In the genomic region with DNA sequence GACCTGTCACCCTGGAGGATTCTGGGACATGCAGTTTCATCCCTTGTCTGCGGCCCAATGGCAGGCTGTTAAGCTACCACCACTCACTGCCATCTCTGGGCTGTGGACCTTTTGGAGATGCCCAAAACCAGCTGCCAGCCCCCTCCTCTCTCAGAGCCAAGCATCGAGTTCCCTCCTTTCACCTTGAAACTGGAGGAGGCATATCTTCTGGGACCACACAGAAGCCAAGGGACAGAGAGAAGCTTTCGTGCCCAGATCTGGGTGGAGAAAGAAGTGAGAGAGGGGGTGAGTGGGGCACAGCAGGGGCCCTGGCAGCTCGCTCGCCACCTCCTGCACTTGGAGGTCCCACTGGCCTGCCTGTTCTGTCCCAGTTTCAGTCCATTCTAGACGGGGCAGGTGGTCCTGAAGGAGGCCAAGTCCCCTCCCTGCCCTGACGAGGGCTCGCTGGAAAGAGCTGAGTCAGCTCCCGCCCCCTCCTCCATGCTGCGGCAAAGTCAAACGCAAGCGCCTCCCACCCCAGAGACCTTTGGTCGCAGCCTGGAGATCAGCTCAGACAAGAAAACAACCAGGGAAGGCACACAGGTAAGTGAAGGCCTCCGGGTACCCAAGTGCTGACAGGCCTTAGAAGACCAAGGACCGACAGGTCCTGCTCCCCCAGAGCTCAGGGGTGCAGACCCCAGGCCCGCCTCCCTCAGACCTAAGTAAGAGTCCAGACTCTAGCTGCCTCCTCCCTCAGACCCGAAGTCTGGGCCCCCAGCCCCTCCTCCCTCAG, we compare ENCODE assay signal across 8 cellular contexts. TPM values are rescaled to one million over a fixed set of nuclear protein-coding genes. Genes with fewer than 3 reads are reported as not detected.
DNase-seq lines count a peak whose midpoint lies in the region; ATAC-seq, FAIRE-seq and TF ChIP-seq lines count a peak whose summit lies in the region.

No MANE protein-coding gene starts in this region.

- no peaks in the 10 kb centered on the region for H3K9me3 Mint-ChIP-seq in activated naive CD4-positive, alpha-beta T cell treated with anti-CD3 and anti-CD28 coated beads, Interleukin-2, amount 10 ng/mL, durations not matched to agents 7 days and 5 days

- TF ChIP-seq RAD21 in K562 (CRISPR knock-in tag; conservative IDR thresholded peaks at IDR 0.05 in 1 of 2, IDR thresholded peaks at IDR 0.05 in 1 of 2) (no peak), liver (IDR thresholded peaks at IDR 0.05) (peak in 1 of 2 donors; percentile 15)

- no peak overlapping the region for H3K4me3 Mint-ChIP-seq in activated naive CD4-positive, alpha-beta T cell treated with anti-CD3 and anti-CD28 coated beads, Interleukin-2, amount 10 ng/mL, durations not matched to agents 7 days and 5 days

- peak; percentile 92 for FAIRE-seq in K562 (lab: Jason Lieb, UNC)

- peak; percentile 70 for ATAC-seq in K562

- peaks cover 1% of the 10 kb centered on the region for H3K27me3 Mint-ChIP-seq in activated naive CD4-positive, alpha-beta T cell treated with anti-CD3 and anti-CD28 coated beads, Interleukin-2, amount 10 ng/mL, durations not matched to agents 7 days and 5 days

- H3K27me3 ChIP-seq in H7 (ENCODE audit: control insufficient read depth, insufficient read depth, low read length): peaks cover 6% of the 10 kb centered on the region; the same call in 1 of the 2 replicates
- H3K27me3 ChIP-seq in K562 (ENCODE audit: control insufficient read depth in 2 of 2, insufficient read depth in 2 of 2, low read length in 2 of 2): no peaks in the 10 kb centered on the region
- no peaks in the 10 kb centered on the region for H3K27me3 ChIP-seq in liver (ENCODE audit: control insufficient read depth in 4 of 4, insufficient read depth in 4 of 4, low read length in 3 of 4)

- in situ Hi-C loops in ACHN (cut with HindIII; ENCODE audit: low pct_ligation_motif_present, low pct_unique_long_range_greater_than_20kb, low sequenced_read_pairs) (no loop called here), K562 (cut with MboI) (no loop called here)

- H2AFZ ChIP-seq in K562 (ENCODE audit: low read depth, low read length): no peak overlapping the region

- 0 out of 2 replicates have a peak, but pooled peaks cover 3% of the 10 kb centered on the region for H4K20me1 ChIP-seq in K562 (replicated peaks; ENCODE audit: control insufficient read depth, insufficient read depth, low read length)

- H3K9ac ChIP-seq in K562 (ENCODE audit: insufficient read depth in 1 of 2, low read depth in 2 of 2, low read length in 2 of 2) (peak overlapping the region; percentile 47 to 86; a peak in 3 of 4 replicates), liver (ENCODE audit: low read depth in 1 of 2, low read length in 2 of 2) (peak overlapping the region; percentile 12 to 82)

- DNase-seq in ACHN: peak; percentile 35
- DNase-seq in H7: peak; percentile 86
- peak; percentile 46 to 75 (median 60) for DNase-seq in K562 (ENCODE audit: extremely low read depth in 1 of 4, low spot score in 3 of 4)
- no peak for DNase-seq in NCI-H524 (lab: John Stamatoyannopoulos, UW)
- no peak for DNase-seq in SIG-M5 treated with dmso at 0.1 percent for 504 hours (lab: John Stamatoyannopoulos, UW; ENCODE audit: unreplicated experiment)
- no peak for DNase-seq in activated naive CD4-positive, alpha-beta T cell treated with anti-CD3 and anti-CD28 coated beads, Interleukin-2, amount 10 ng/mL, durations not matched to agents 7 days and 5 days
- DNase-seq in NCI-H1436 treated with DMSO at 0.1 percent for 48 hours (lab: John Stamatoyannopoulos, UW): no peak

- H3K4me1 ChIP-seq in K562 (replicated peaks in 1 of 2; ENCODE audit: control insufficient read depth in 2 of 2, insufficient read depth in 2 of 2, low read length in 2 of 2) (peaks cover 24 to 50% of the 10 kb centered on the region in 2 experiments), liver (ENCODE audit: control insufficient read depth in 4 of 4, insufficient read depth in 4 of 4, low read length in 3 of 4) (peaks cover 2 to 46% (median 34%) of the 10 kb centered on the region in 4 donors)

- no peak overlapping the region for H3K27ac Mint-ChIP-seq in activated naive CD4-positive, alpha-beta T cell treated with anti-CD3 and anti-CD28 coated beads, Interleukin-2, amount 10 ng/mL, durations not matched to agents 7 days and 5 days

- peaks cover 53% of the 10 kb centered on the region for H3K79me2 ChIP-seq in K562 (ENCODE audit: control insufficient read depth, insufficient read depth, low read length)

- H3K9me1 ChIP-seq in K562 (ENCODE audit: control insufficient read depth, insufficient read depth, low read length): peaks cover 3% of the 10 kb centered on the region

- H3K4me3 ChIP-seq in H7 (ENCODE audit: insufficient read depth, low read depth, low read length): no peak overlapping the region
- H3K4me3 ChIP-seq in K562: no peak overlapping the region
- H3K4me3 ChIP-seq in liver (ENCODE audit: low read depth in 1 of 3, low read length in 3 of 3): peak overlapping the region; percentile 60 to 70 (median 60)

- WGBS in K562 (ENCODE audit: insufficient coverage, low coverage, missing lambda C conversion rate): 49% methylated on average over 16 of the region's 17 CpGs
- WGBS in liver: 37% methylated on average over 17 of the region's 17 CpGs

- H3K36me3 ChIP-seq in H7 (replicated peaks; ENCODE audit: control insufficient read depth, insufficient read depth, low read length) (0 out of 2 replicates have a peak, but pooled peaks cover 1% of the 10 kb centered on the region), K562 (ENCODE audit: control insufficient read depth, insufficient read depth, low read length) (peaks cover 36% of the 10 kb centered on the region; the same call in 1 of the 3 replicates), liver (ENCODE audit: control insufficient read depth in 4 of 4, insufficient read depth in 3 of 4, low read depth in 1 of 4, low read length in 3 of 4) (peaks cover 0 to 3% (median 0%) of the 10 kb centered on the region in 4 donors)

- no peak for TF ChIP-seq EP300 in K562 (IDR thresholded peaks at IDR 0.05; ENCODE audit: low read length)

- POLR2A ChIA-PET in K562 (lab: Yijun Ruan, JAX): interaction anchor here (0.6 to 2.1 kb wide), 11 partner anchors 8 to 176 kb away, joined by 3 to 14 read pairs (median 4); partner anchors contain the start of genes FTL and IZUMO1

- no TSS peak for BruUV-seq in K562 (replicated peaks; lab: Mats Ljungman, UMichigan)

- CTCF ChIA-PET in K562 (lab: Yijun Ruan, JAX; ENCODE audit: low intra/inter-chr PET ratio): no interaction called here
- CTCF ChIA-PET in activated naive CD4-positive, alpha-beta T cell treated with anti-CD3 and anti-CD28 coated beads, Interleukin-2, amount 10 ng/mL, durations not matched to agents 7 days and 5 days (lab: Charles Lee): interaction anchor here (0.6 to 1.5 kb wide), 4 partner anchors 11 to 39 kb away, joined by 3 to 8 read pairs (median 5); no protein-coding TSS in a partner anchor

- H3K4me2 ChIP-seq in K562 (ENCODE audit: insufficient read depth, low read length): peak overlapping the region; percentile 39

- no peak; the same call in 1 of the 2 replicates for TF ChIP-seq POLR2A in K562 (conservative IDR thresholded peaks at IDR 0.05)

- no peaks in the 10 kb centered on the region for H3K36me3 Mint-ChIP-seq in activated naive CD4-positive, alpha-beta T cell treated with anti-CD3 and anti-CD28 coated beads, Interleukin-2, amount 10 ng/mL, durations not matched to agents 7 days and 5 days

- H3K27ac ChIP-seq in K562 (ENCODE audit: extremely low read depth, low read depth, low read length) (peak overlapping the region; percentile 72), liver (ENCODE audit: low read depth in 1 of 2, low read length in 2 of 2) (peak overlapping the region; percentile 87 to 93)

- intact Hi-C loops in K562 (cut with micrococcal nuclease): no loop called here

- H3K4me1 Mint-ChIP-seq in activated naive CD4-positive, alpha-beta T cell treated with anti-CD3 and anti-CD28 coated beads, Interleukin-2, amount 10 ng/mL, durations not matched to agents 7 days and 5 days: peaks cover 28% of the 10 kb centered on the region

- no peaks in the 10 kb centered on the region for H3K9me3 ChIP-seq in K562 (replicated peaks; ENCODE audit: control insufficient read depth, insufficient read depth, low read depth, low read length)
- H3K9me3 ChIP-seq in liver (ENCODE audit: control insufficient read depth in 4 of 4, low read length in 3 of 4): no peaks in the 10 kb centered on the region

- no peak for TF ChIP-seq CTCF in K562 (IDR thresholded peaks at IDR 0.05 in 2 of 3, conservative IDR thresholded peaks at IDR 0.05 in 1 of 3; ENCODE audit: insufficient read depth in 2 of 3, low read depth in 1 of 3, low read length in 3 of 3)
- TF ChIP-seq CTCF in liver (IDR thresholded peaks at IDR 0.05; ENCODE audit: low read depth, low read length, missing input control): no peak

RNA-seq across cellular contexts. Expression of gene BCAT2, which starts 3.8 kb away (rescaled TPM):
- total RNA-seq in H7 (2014; rRNA removed; shearing (Covaris generic)): 31.5 and 40.0 TPM in 2 replicates
- 51.3 and 119 TPM in 2 replicates for total RNA-seq in K562 (2011; cell fraction: chromatin; rRNA removed; ENCODE audit: low replicate concordance)
- total RNA-seq in K562 (2011; cell fraction: nucleolus; rRNA removed): 57.0 and 58.4 TPM in 2 replicates
- total RNA-seq in K562 (2011; cell fraction: nucleoplasm; rRNA removed): 47.7 and 57.1 TPM in 2 replicates
- 57.8 and 69.7 TPM in 2 replicates for total RNA-seq in K562 (2014; rRNA removed)
- total RNA-seq in K562 (2014; rRNA removed; fragmentation: Illumina TruSeq; extraction: Trizol): 12.4 and 18.9 TPM in 2 replicates
- 31.4 and 32.6 TPM in 2 replicates for total RNA-seq in K562 (2015; rRNA removed; fragmentation: Illumina TruSeq; extraction: Trizol)
- total RNA-seq in K562 (2021): 79.6 and 84.8 TPM in 2 replicates
- polyA plus RNA-seq in K562 (2011; rRNA removed): 29.7 and 54.4 TPM in 2 replicates
- polyA plus RNA-seq in K562 (2011; cell fraction: cytosol; rRNA removed): 62.1 and 122 TPM in 2 replicates
- 58.1 and 87.7 TPM in 2 replicates for polyA plus RNA-seq in K562 (2011; cell fraction: nucleus; rRNA removed)
- polyA plus RNA-seq in K562 (2012): 50.4 and 57.4 TPM in 2 replicates
- 53.9 and 68.4 TPM in 2 replicates for polyA plus RNA-seq in K562 (2014; fragmentation: Illumina TruSeq; extraction: Trizol)
- 10 to 100 TPM in 1 of 2 experiments, 1 to 10 TPM in 1; 3.4 to 17.0 TPM for polyA plus RNA-seq in K562 (2014; fragmentation: Nextera tagmentation; extraction: Ambion mirVana)
- 61.3 and 70.5 TPM in 2 replicates for polyA plus RNA-seq in K562 (2014; rRNA removed)
- polyA minus RNA-seq in K562 (2011; rRNA and poly(A)+ RNA removed): 19.9 and 22.6 TPM in 2 replicates
- polyA minus RNA-seq in K562 (2011; cell fraction: cytosol; rRNA and poly(A)+ RNA removed): 31.7 and 42.9 TPM in 2 replicates
- 13.1 and 17.9 TPM in 2 replicates for polyA minus RNA-seq in K562 (2011; cell fraction: nucleus; rRNA and poly(A)+ RNA removed)
- total RNA-seq in liver: 1 to 10 TPM; 8.9 to 9.2 TPM
- polyA plus RNA-seq in liver: 10 to 100 TPM in 1 of 2 donors, 1 to 10 TPM in 1; 7.8 to 35.8 TPM

RNA-seq across cellular contexts. Expression of gene HSD17B14, which starts 29.3 kb away (rescaled TPM):
- 9.9 and 18.0 TPM in 2 replicates for total RNA-seq in H7 (2014; rRNA removed; shearing (Covaris generic))
- 0.70 and 1.7 TPM in 2 replicates for total RNA-seq in K562 (2011; cell fraction: chromatin; rRNA removed; ENCODE audit: low replicate concordance)
- 0.50 and 1.1 TPM in 2 replicates for total RNA-seq in K562 (2011; cell fraction: nucleolus; rRNA removed)
- 0.53 and 0.88 TPM in 2 replicates for total RNA-seq in K562 (2011; cell fraction: nucleoplasm; rRNA removed)
- total RNA-seq in K562 (2014; rRNA removed) (0.20 TPM in 1 of 2 replicates, not detected in the other), K562 (2014; rRNA removed; fragmentation: Illumina TruSeq; extraction: Trizol) (not detected in 2 replicates), K562 (2015; rRNA removed; fragmentation: Illumina TruSeq; extraction: Trizol) (not detected in 2 replicates), K562 (2021) (0.16 TPM in 1 of 2 replicates, not detected in the other), liver (10 to 100 TPM in 1 of 2 donors, 1 to 10 TPM in 1; 3.7 to 11.2 TPM)
- polyA plus RNA-seq in K562 (2011; rRNA removed) (0.20 TPM in 1 of 2 replicates, not detected in the other), K562 (2014; fragmentation: Illumina TruSeq; extraction: Trizol) (not detected in 2 replicates), K562 (2014; fragmentation: Nextera tagmentation; extraction: Ambion mirVana) (not detected), K562 (2014; rRNA removed) (not detected in 2 replicates), liver (10 to 100 TPM in 1 of 2 donors, 1 to 10 TPM in 1; 4.9 to 12.6 TPM)
- 0.19 and 0.22 TPM in 2 replicates for polyA plus RNA-seq in K562 (2011; cell fraction: cytosol; rRNA removed)
- 0.60 and 1.2 TPM in 2 replicates for polyA plus RNA-seq in K562 (2011; cell fraction: nucleus; rRNA removed)
- polyA plus RNA-seq in K562 (2012): 0.21 and 1.0 TPM in 2 replicates
- not detected in 2 replicates for polyA minus RNA-seq in K562 (2011; rRNA and poly(A)+ RNA removed)
- polyA minus RNA-seq in K562 (2011; cell fraction: cytosol; rRNA and poly(A)+ RNA removed): not detected in 2 replicates
- polyA minus RNA-seq in K562 (2011; cell fraction: nucleus; rRNA and poly(A)+ RNA removed): not detected in 2 replicates

RNA-seq across cellular contexts. Expression of gene FGF21, which starts 51.7 kb away (rescaled TPM):
- total RNA-seq in H7 (2014; rRNA removed; shearing (Covaris generic)): 0.35 TPM in 1 of 2 replicates, not detected in the other
- total RNA-seq in K562 (2011; cell fraction: chromatin; rRNA removed; ENCODE audit: low replicate concordance): not detected in 2 replicates
- total RNA-seq in K562 (2011; cell fraction: nucleolus; rRNA removed): not detected in 2 replicates
- not detected in 2 replicates for total RNA-seq in K562 (2011; cell fraction: nucleoplasm; rRNA removed)
- total RNA-seq in K562 (2014; rRNA removed) (0.33 and 0.77 TPM in 2 replicates), K562 (2014; rRNA removed; fragmentation: Illumina TruSeq; extraction: Trizol) (not detected in 2 replicates), K562 (2015; rRNA removed; fragmentation: Illumina TruSeq; extraction: Trizol) (not detected in 2 replicates), K562 (2021) (not detected in 2 replicates), liver (1 to 10 TPM in 1 of 2 donors, not detected in 1; 5.5 TPM)
- polyA plus RNA-seq in K562 (2011; rRNA removed) (not detected in 2 replicates), K562 (2014; fragmentation: Illumina TruSeq; extraction: Trizol) (0.09 TPM in 1 of 2 replicates, not detected in the other), K562 (2014; fragmentation: Nextera tagmentation; extraction: Ambion mirVana) (under 1 TPM in 1 of 2 experiments, not detected in 1; 0.04 TPM), K562 (2014; rRNA removed) (not detected in 2 replicates), liver (10 to 100 TPM in 1 of 2 donors, 1 to 10 TPM in 1; 6.5 to 18.5 TPM)
- not detected in 2 replicates for polyA plus RNA-seq in K562 (2011; cell fraction: cytosol; rRNA removed)
- not detected in 2 replicates for polyA plus RNA-seq in K562 (2011; cell fraction: nucleus; rRNA removed)
- 0.30 TPM in 1 of 2 replicates, not detected in the other for polyA plus RNA-seq in K562 (2012)
- polyA minus RNA-seq in K562 (2011; rRNA and poly(A)+ RNA removed): not detected in 2 replicates
- polyA minus RNA-seq in K562 (2011; cell fraction: cytosol; rRNA and poly(A)+ RNA removed): not detected in 2 replicates
- not detected in 2 replicates for polyA minus RNA-seq in K562 (2011; cell fraction: nucleus; rRNA and poly(A)+ RNA removed)

RNA-seq across cellular contexts. Expression of gene FUT1, which starts 54.6 kb away (rescaled TPM):
- 6.1 and 8.2 TPM in 2 replicates for total RNA-seq in H7 (2014; rRNA removed; shearing (Covaris generic))
- total RNA-seq in K562 (2011; cell fraction: chromatin; rRNA removed; ENCODE audit: low replicate concordance): 53.2 and 80.3 TPM in 2 replicates
- total RNA-seq in K562 (2011; cell fraction: nucleolus; rRNA removed): 51.5 and 67.9 TPM in 2 replicates
- total RNA-seq in K562 (2011; cell fraction: nucleoplasm; rRNA removed): 56.0 and 63.6 TPM in 2 replicates
- total RNA-seq in K562 (2014; rRNA removed) (15.5 and 17.2 TPM in 2 replicates), K562 (2014; rRNA removed; fragmentation: Illumina TruSeq; extraction: Trizol) (8.9 TPM in 2 replicates), K562 (2015; rRNA removed; fragmentation: Illumina TruSeq; extraction: Trizol) (5.0 TPM in 2 replicates), K562 (2021) (18.5 and 19.6 TPM in 2 replicates), liver (1 to 10 TPM; 1.3 to 6.8 TPM)
- polyA plus RNA-seq in K562 (2011; rRNA removed) (3.2 and 5.0 TPM in 2 replicates), K562 (2014; fragmentation: Illumina TruSeq; extraction: Trizol) (7.9 and 8.8 TPM in 2 replicates), K562 (2014; fragmentation: Nextera tagmentation; extraction: Ambion mirVana) (1 to 10 TPM; 2.3 to 3.1 TPM), K562 (2014; rRNA removed) (16.3 and 18.3 TPM in 2 replicates), liver (under 1 TPM; 0.48 to 0.72 TPM)
- polyA plus RNA-seq in K562 (2011; cell fraction: cytosol; rRNA removed): 2.2 and 4.8 TPM in 2 replicates
- 5.3 and 17.6 TPM in 2 replicates for polyA plus RNA-seq in K562 (2011; cell fraction: nucleus; rRNA removed)
- polyA plus RNA-seq in K562 (2012): 4.8 and 9.2 TPM in 2 replicates
- 1.1 and 3.1 TPM in 2 replicates for polyA minus RNA-seq in K562 (2011; rRNA and poly(A)+ RNA removed)
- 1.4 and 4.4 TPM in 2 replicates for polyA minus RNA-seq in K562 (2011; cell fraction: cytosol; rRNA and poly(A)+ RNA removed)
- polyA minus RNA-seq in K562 (2011; cell fraction: nucleus; rRNA and poly(A)+ RNA removed): 3.2 and 5.3 TPM in 2 replicates

Comparison
In these comparisons a context has a peak if more than half of its experiments do, and no peak if none do; other contexts are left out.
1. DNase-seq: peak in ACHN (single experiment), H7 (single experiment) and K562 (4 of 4); none in NCI-H524 (0 of 2), SIG-M5 treated with dmso at 0.1 percent for 504 hours (single experiment), activated naive CD4-positive, alpha-beta T cell treated with anti-CD3 and anti-CD28 coated beads, Interleukin-2, amount 10 ng/mL, durations not matched to agents 7 days and 5 days (single experiment) and NCI-H1436 treated with DMSO at 0.1 percent for 48 hours (single experiment).
2. H3K4me3 ChIP-seq: peak in liver (3 of 3); none in H7 (single experiment) and K562 (single experiment).